ENCODE assay signal across 25 cellular contexts in genomic region chr14:89369656-89370055, GRCh38. TPM values are rescaled to one million over a fixed set of nuclear protein-coding genes. Genes with fewer than 3 reads are reported as not detected.
DNase-seq lines count a peak whose midpoint lies in the region; ATAC-seq and TF ChIP-seq lines count a peak whose summit lies in the region.
"Had no signal": no experiment of that assay in that cellular context is flagged by ENCODE, and none has a peak within 500 bp of the region (broad histone marks: within the 10 kb centered on the region; RNA-seq: fewer than 3 reads in every experiment).

No MANE protein-coding gene starts in this region.

- H4K8ac ChIP-seq in H9 (replicated peaks; ENCODE audit: insufficient read length, low read depth, low read length), result no peak overlapping the region

- H3K56ac ChIP-seq in H9 (ENCODE audit: insufficient read length, low read depth, low read length), result no peak overlapping the region

- H2AFZ ChIP-seq in H9 (ENCODE audit: low read length), result no peak overlapping the region
- H2AFZ ChIP-seq: GM23248 had no signal

- peak overlapping the region; percentile 68 for H3K27ac Mint-ChIP-seq in activated CD8-positive, alpha-beta T cell treated with anti-CD3 and anti-CD28 coated beads for 36 hours
- H3K27ac Mint-ChIP-seq in activated CD8-positive, alpha-beta T cell treated with anti-CD3 and anti-CD28 coated beads, Interleukin-2, amount 10 ng/mL, durations not matched to agents 7 days and 5 days, result no peak overlapping the region
- H3K27ac Mint-ChIP-seq in H9 (peak overlapping the region; percentile 69 to 79 (median 78); a peak in 5 of 7 replicates), Calu3 (ENCODE audit: unreplicated experiment) (no peak overlapping the region)

- H2BK20ac ChIP-seq in H9 (ENCODE audit: low read depth, low read length, poor library complexity, severe bottlenecking), result no peak overlapping the region

- H3K23ac ChIP-seq in H9 (ENCODE audit: insufficient read length, low read depth, low read length), result no peak overlapping the region

- H3K36me3 ChIP-seq in skeletal muscle tissue (ENCODE audit: control insufficient read depth in 3 of 3, insufficient read depth in 3 of 3, low read length in 3 of 3), result no peaks in the 10 kb centered on the region
- H3K36me3 ChIP-seq: colonic mucosa, heart right ventricle, SJSA1, upper lobe of left lung had no signal

- H3K27me3 Mint-ChIP-seq in activated CD8-positive, alpha-beta T cell treated with anti-CD3 and anti-CD28 coated beads for 36 hours, result no peaks in the 10 kb centered on the region
- H3K27me3 Mint-ChIP-seq in activated CD8-positive, alpha-beta T cell treated with anti-CD3 and anti-CD28 coated beads, Interleukin-2, amount 10 ng/mL, durations not matched to agents 7 days and 5 days (ENCODE audit: low read depth), result no peaks in the 10 kb centered on the region
- H3K27me3 Mint-ChIP-seq in H9 (ENCODE audit: low read depth), result no peaks in the 10 kb centered on the region
- no peaks in the 10 kb centered on the region for H3K27me3 Mint-ChIP-seq in Calu3 (ENCODE audit: unreplicated experiment)
- H3K27me3 Mint-ChIP-seq: activated CD8-positive, alpha-beta memory T cell treated with anti-CD3 and anti-CD28 coated beads, Interleukin-2, amount 10 ng/mL, durations not matched to agents 7 days and 5 days had no signal

- H3K79me1 ChIP-seq in H9 (ENCODE audit: insufficient read depth, low read depth, low read length, poor library complexity, severe bottlenecking), result peaks cover 10% of the 10 kb centered on the region

- H3K9ac ChIP-seq in H9 (ENCODE audit: extremely low read depth, insufficient read length, low read length) (no peak overlapping the region), skeletal muscle tissue (ENCODE audit: low read depth in 1 of 3, low read length in 3 of 3) (no peak overlapping the region)
- H3K9ac ChIP-seq: GM23248 had no signal

- no TSS peak for BruUV-seq in Calu3 (replicated peaks; lab: Mats Ljungman, UMichigan)

- H2BK15ac ChIP-seq in H9 (ENCODE audit: low read depth, low read length), result no peak overlapping the region

- no peak overlapping the region for H4K5ac ChIP-seq in H9 (ENCODE audit: insufficient read length, low read depth, low read length)

- H3K36me3 Mint-ChIP-seq in activated CD8-positive, alpha-beta T cell treated with anti-CD3 and anti-CD28 coated beads for 36 hours (ENCODE audit: low read depth), result peaks cover 51% of the 10 kb centered on the region
- peaks cover 41% of the 10 kb centered on the region for H3K36me3 Mint-ChIP-seq in activated CD8-positive, alpha-beta T cell treated with anti-CD3 and anti-CD28 coated beads, Interleukin-2, amount 10 ng/mL, durations not matched to agents 7 days and 5 days (ENCODE audit: low read depth)
- peaks cover 6 to 22% (median 14%) of the 10 kb centered on the region in 3 experiments for H3K36me3 Mint-ChIP-seq in H9 (ENCODE audit: insufficient read depth in 1 of 3, low read depth in 3 of 3)
- H3K36me3 Mint-ChIP-seq in Calu3 (ENCODE audit: insufficient read depth, unreplicated experiment), result no peaks in the 10 kb centered on the region

- H4K91ac ChIP-seq in H9 (ENCODE audit: insufficient read length, low read depth, low read length), result no peak overlapping the region

- WGBS in H9 (ENCODE audit: extremely low coverage, insufficient read length, low lambda C conversion rate), result no CpG with 5 or more reads among the region's 4 CpGs

- H3K27me3 ChIP-seq in H9 (ENCODE audit: insufficient read depth, low read length), result no peaks in the 10 kb centered on the region
- no peaks in the 10 kb centered on the region for H3K27me3 ChIP-seq in skeletal muscle tissue (ENCODE audit: control insufficient read depth in 3 of 3, insufficient read depth in 3 of 3, low read length in 3 of 3)
- H3K27me3 ChIP-seq: colonic mucosa, heart right ventricle, SJSA1, upper lobe of left lung had no signal

- no peak overlapping the region for H2BK120ac ChIP-seq in H9 (ENCODE audit: low read depth, low read length, poor library complexity, severe bottlenecking)

- H3K4me1 ChIP-seq in H9 (ENCODE audit: insufficient read depth, low read length), result peaks cover 13% of the 10 kb centered on the region; the same call in 1 of the 2 replicates
- H3K4me1 ChIP-seq in skeletal muscle tissue (ENCODE audit: control insufficient read depth in 3 of 3, insufficient read depth in 3 of 3, low read length in 3 of 3), result peaks cover 43 to 48% (median 44%) of the 10 kb centered on the region in 3 donors
- H3K4me1 ChIP-seq: SJSA1 had no signal

- intact Hi-C loops in activated CD8-positive, alpha-beta T cell treated with anti-CD3 and anti-CD28 coated beads for 36 hours (cut with micrococcal nuclease), result loop anchor here (5.0 kb wide), 1 partner anchor 38 kb away; no protein-coding TSS in a partner anchor
- intact Hi-C loops in Calu3 (cut with micrococcal nuclease; ENCODE audit: unreplicated experiment), result no loop called here

- no peaks in the 10 kb centered on the region for H4K20me1 ChIP-seq in H9 (ENCODE audit: control insufficient read depth, insufficient read depth, insufficient read length)

- no peak overlapping the region for H3K18ac ChIP-seq in H9 (ENCODE audit: insufficient read length, low read depth, low read length)

- no peak overlapping the region for H3K27ac ChIP-seq in H9 (ENCODE audit: insufficient read length, low read depth, low read length)
- H3K27ac ChIP-seq in skeletal muscle tissue (ENCODE audit: low read depth, low read length), result peak overlapping the region; percentile 57
- H3K27ac ChIP-seq: A549, colonic mucosa, GM23248, SJSA1 had no signal

- H3K79me2 ChIP-seq in H9 (ENCODE audit: insufficient read depth, low read length), result peaks cover 53% of the 10 kb centered on the region; the same call in 1 of the 2 replicates

- no peak for ATAC-seq in activated CD8-positive, alpha-beta T cell treated with anti-CD3 and anti-CD28 coated beads for 36 hours
- no peak for ATAC-seq in activated CD8-positive, alpha-beta T cell treated with anti-CD3 and anti-CD28 coated beads, Interleukin-2, amount 10 ng/mL, durations not matched to agents 7 days and 5 days
- no peak for ATAC-seq in left lobe of liver
- ATAC-seq in HG03045 (IDR thresholded peaks at IDR 0.05; ENCODE audit: unreplicated experiment), result no peak
- ATAC-seq: A549; activated CD8-positive, alpha-beta memory T cell treated with anti-CD3 and anti-CD28 coated beads, Interleukin-2, amount 10 ng/mL, durations not matched to agents 7 days and 5 days had no signal

- CTCF ChIA-PET in activated CD8-positive, alpha-beta T cell treated with anti-CD3 and anti-CD28 coated beads for 36 hours (lab: Charles Lee), result interaction anchor here (0.7 to 1.7 kb wide), 2 partner anchors 11 to 13 kb away, joined by 3 to 4 read pairs; no protein-coding TSS in a partner anchor
- CTCF ChIA-PET in activated CD8-positive, alpha-beta T cell treated with anti-CD3 and anti-CD28 coated beads, Interleukin-2, amount 10 ng/mL, durations not matched to agents 7 days and 5 days (lab: Charles Lee), result no interaction called here
- CTCF ChIA-PET in Calu3 (lab: Charles Lee), result interaction anchor here (0.6 kb wide), 1 partner anchor 13 kb away, joined by 7 read pairs; no protein-coding TSS in a partner anchor

- H3K4ac ChIP-seq in H9 (ENCODE audit: low read depth, low read length), result no peak overlapping the region

- H2AK5ac ChIP-seq in H9 (ENCODE audit: insufficient read length, low read length), result no peak overlapping the region

- no peak overlapping the region for H3K4me2 ChIP-seq in H9 (ENCODE audit: insufficient read depth, insufficient read length, low read length)
- H3K4me2 ChIP-seq: A549 had no signal

- POLR2A ChIA-PET in activated CD8-positive, alpha-beta T cell treated with anti-CD3 and anti-CD28 coated beads for 36 hours (lab: Charles Lee), result interaction anchor here (0.5 kb wide), 1 partner anchor 174 kb away, joined by 3 read pairs; no protein-coding TSS in a partner anchor
- POLR2A ChIA-PET in activated CD8-positive, alpha-beta T cell treated with anti-CD3 and anti-CD28 coated beads, Interleukin-2, amount 10 ng/mL, durations not matched to agents 7 days and 5 days (lab: Charles Lee), result interaction anchor here (0.8 kb wide), 1 partner anchor 47 kb away, joined by 3 read pairs; no protein-coding TSS in a partner anchor

- H3K4me1 Mint-ChIP-seq in activated CD8-positive, alpha-beta T cell treated with anti-CD3 and anti-CD28 coated beads for 36 hours (ENCODE audit: low read depth), result peaks cover 76% of the 10 kb centered on the region
- peaks cover 57% of the 10 kb centered on the region for H3K4me1 Mint-ChIP-seq in activated CD8-positive, alpha-beta T cell treated with anti-CD3 and anti-CD28 coated beads, Interleukin-2, amount 10 ng/mL, durations not matched to agents 7 days and 5 days (ENCODE audit: low read depth)
- H3K4me1 Mint-ChIP-seq in H9, result peaks cover 69 to 70% of the 10 kb centered on the region in 2 experiments
- no peaks in the 10 kb centered on the region for H3K4me1 Mint-ChIP-seq in Calu3 (ENCODE audit: low read depth, unreplicated experiment)

- H3K9me3 ChIP-seq in H9 (ENCODE audit: control insufficient read depth, low read depth, low read length), result no peaks in the 10 kb centered on the region
- H3K9me3 ChIP-seq in skeletal muscle tissue (ENCODE audit: control insufficient read depth in 3 of 3, low read length in 3 of 3), result no peaks in the 10 kb centered on the region
- H3K9me3 ChIP-seq: A549, colonic mucosa, SJSA1, upper lobe of left lung had no signal

- no peak for DNase-seq in activated CD8-positive, alpha-beta T cell treated with anti-CD3 and anti-CD28 coated beads for 36 hours
- DNase-seq in activated CD8-positive, alpha-beta T cell treated with anti-CD3 and anti-CD28 coated beads, Interleukin-2, amount 10 ng/mL, durations not matched to agents 7 days and 5 days, result no peak
- peak; percentile 2 for DNase-seq in H9
- DNase-seq in left lobe of liver (ENCODE audit: low spot score), result peak; percentile 7
- no peak for DNase-seq in AG08396 (ENCODE audit: low spot score)
- DNase-seq in Calu3, result no peak
- DNase-seq: activated CD4-positive, alpha-beta T cell treated with anti-CD3 and anti-CD28 coated beads for 4 hours; activated CD8-positive, alpha-beta memory T cell treated with anti-CD3 and anti-CD28 coated beads, Interleukin-2, amount 10 ng/mL, durations not matched to agents 7 days and 5 days; activated T-cell treated with anti-CD3 and anti-CD28 coated beads, Interleukin-2, amount 50 U/mL, for 48 hours; colonic mucosa; effector CD8-positive, alpha-beta T cell; erythroblast; heart right ventricle; mesendoderm; MV-4-11; NCI-H146; NCI-H446 treated with DMSO at 0.1 percent for 48 hours; small intestine; T-helper 1 cell; upper lobe of left lung had no signal

- no peak overlapping the region for H2BK12ac ChIP-seq in H9 (ENCODE audit: insufficient read length, low read depth, low read length)

- no peak overlapping the region for H3K4me3 ChIP-seq in skeletal muscle tissue (ENCODE audit: low read length in 3 of 3)
- H3K4me3 ChIP-seq: A549, colonic mucosa, GM23248, heart right ventricle, SJSA1, upper lobe of left lung had no signal

- H3K14ac ChIP-seq in H9 (ENCODE audit: insufficient read depth, low read length), result no peak overlapping the region

- no peak for TF ChIP-seq CTCF in activated CD8-positive, alpha-beta T cell treated with anti-CD3 and anti-CD28 coated beads for 36 hours (IDR thresholded peaks at IDR 0.05)
- no peak for TF ChIP-seq CTCF in H9 (conservative IDR thresholded peaks at IDR 0.05)
- TF ChIP-seq CTCF in Calu3 (IDR thresholded peaks at IDR 0.05; ENCODE audit: unreplicated experiment), result no peak

- no peak overlapping the region for H3K4me3 Mint-ChIP-seq in activated CD8-positive, alpha-beta T cell treated with anti-CD3 and anti-CD28 coated beads for 36 hours
- no peak overlapping the region for H3K4me3 Mint-ChIP-seq in activated CD8-positive, alpha-beta T cell treated with anti-CD3 and anti-CD28 coated beads, Interleukin-2, amount 10 ng/mL, durations not matched to agents 7 days and 5 days
- H3K4me3 Mint-ChIP-seq in H9 (no peak overlapping the region), Calu3 (ENCODE audit: low read depth, unreplicated experiment) (no peak overlapping the region)
- H3K4me3 Mint-ChIP-seq: activated CD8-positive, alpha-beta memory T cell treated with anti-CD3 and anti-CD28 coated beads, Interleukin-2, amount 10 ng/mL, durations not matched to agents 7 days and 5 days had no signal

- no peaks in the 10 kb centered on the region for H3K23me2 ChIP-seq in H9 (ENCODE audit: insufficient read length, low read depth, low read length, poor library complexity, severe bottlenecking)

- no peak overlapping the region for H2BK5ac ChIP-seq in H9 (ENCODE audit: insufficient read length, low read length)

- no peak overlapping the region for H3T11ph ChIP-seq in H9 (ENCODE audit: low read length)

- peaks cover 7% of the 10 kb centered on the region for H3K9me3 Mint-ChIP-seq in activated CD8-positive, alpha-beta T cell treated with anti-CD3 and anti-CD28 coated beads for 36 hours
- H3K9me3 Mint-ChIP-seq in activated CD8-positive, alpha-beta T cell treated with anti-CD3 and anti-CD28 coated beads, Interleukin-2, amount 10 ng/mL, durations not matched to agents 7 days and 5 days (ENCODE audit: insufficient read depth), result peaks cover 18% of the 10 kb centered on the region
- H3K9me3 Mint-ChIP-seq in H9 (peaks cover 0 to 3% of the 10 kb centered on the region in 2 experiments; a peak in 1 of 5 replicates), Calu3 (ENCODE audit: low read depth, unreplicated experiment) (no peaks in the 10 kb centered on the region)

RNA-seq across cellular contexts. Expression of gene FOXN3, which starts 47.4 kb away (rescaled TPM):
- total RNA-seq in activated CD8-positive, alpha-beta T cell treated with anti-CD3 and anti-CD28 coated beads for 36 hours, result 10 to 100 TPM; 83.4 to 85.0 TPM
- 10 to 100 TPM; 70.3 to 72.7 TPM for total RNA-seq in activated CD8-positive, alpha-beta T cell treated with anti-CD3 and anti-CD28 coated beads, Interleukin-2, amount 10 ng/mL, durations not matched to agents 7 days and 5 days
- total RNA-seq in H9 (2021) (114 and 125 TPM in 2 replicates), left lobe of liver (72.9 TPM), skeletal muscle tissue (31.8 TPM), Calu3 (2022) (11.8 and 12.1 TPM in 2 replicates)

Comparison
In these comparisons a context has a peak if more than half of its experiments do, and no peak if none do; other contexts are left out.
1. H3K27ac Mint-ChIP-seq: peak in activated CD8-positive, alpha-beta T cell treated with anti-CD3 and anti-CD28 coated beads for 36 hours (single experiment) and H9 (3 of 3); none in activated CD8-positive, alpha-beta T cell treated with anti-CD3 and anti-CD28 coated beads, Interleukin-2, amount 10 ng/mL, durations not matched to agents 7 days and 5 days (single experiment) and Calu3 (single experiment).
2. DNase-seq: peak in H9 (single experiment) and left lobe of liver (single experiment); none in activated CD8-positive, alpha-beta T cell treated with anti-CD3 and anti-CD28 coated beads for 36 hours (single experiment), activated CD8-positive, alpha-beta T cell treated with anti-CD3 and anti-CD28 coated beads, Interleukin-2, amount 10 ng/mL, durations not matched to agents 7 days and 5 days (single experiment), AG08396 (single experiment) and Calu3 (single experiment).